ENCODE assay signal across 8 cellular contexts in genomic region chr7:2354173-2355078, GRCh38. TPM values are rescaled to one million over a fixed set of nuclear protein-coding genes. Genes with fewer than 3 reads are reported as not detected.
A peak's percentile ranks its signal among the peaks of the same experiment; 100 is the strongest.
DNase-seq lines count a peak whose midpoint lies in the region; ATAC-seq and TF ChIP-seq lines count a peak whose summit lies in the region.

Gene EIF3B (plus strand): TSS chr7:2354827. CDS start chr7:2354922, 95 bp downstream.

- H3K27me3 Mint-ChIP-seq in activated T-helper 1 cell treated with anti-CD3 and anti-CD28 coated beads, Interleukin-12 subunit alpha, Interleukin-12 subunit beta, Interleukin-2, Interleukin-4 antibody, amounts not matched to agents 30 ng/mL and 10 ng/mL and 1 ng/mL, durations not matched to agents 14 hours and 24 hours and 36 hours (ENCODE audit: insufficient read depth) = no peaks in the 10 kb centered on the region
- H3K27me3 Mint-ChIP-seq in naive B cell = no peaks in the 10 kb centered on the region

- ATAC-seq in naive B cell (ENCODE audit: low read depth in 2 of 2) = peak; percentile 86 to 91
- ATAC-seq in stimulated activated effector memory CD8-positive, alpha-beta T cell treated with anti-CD3 and anti-CD28 coated beads, Interleukin-12 subunit alpha, Interleukin-12 subunit beta, amount 100 ng/mL, for 72 hours = peak; percentile 94

- no peaks in the 10 kb centered on the region for H3K4me1 ChIP-seq in fibroblast of lung (ENCODE audit: control insufficient read depth, extremely low read depth, insufficient read depth, low read length)

- peaks cover 49% of the 10 kb centered on the region for H3K79me2 ChIP-seq in fibroblast of lung (ENCODE audit: control insufficient read depth, insufficient read depth, low read length)

- peak within 1 kb of the TSS; percentile 49 to 92 (median 89) for H3K4me3 ChIP-seq in fibroblast of lung (replicated peaks in 1 of 4; ENCODE audit: control extremely low read depth in 1 of 4, insufficient read depth in 1 of 4, low read depth in 3 of 4, low read length in 4 of 4)

- H3K9me3 ChIP-seq in fibroblast of lung (ENCODE audit: control insufficient read depth, insufficient read depth, low read depth, low read length) = no peaks in the 10 kb centered on the region

- H3K9ac ChIP-seq in fibroblast of lung (ENCODE audit: insufficient read depth, low read length) = peak within 1 kb of the TSS; percentile 91

- peak; percentile 91 for DNase-seq in EH (ENCODE audit: low read depth)
- peak; percentile 93 for DNase-seq in GOT3 (lab: John Stamatoyannopoulos, UW)
- DNase-seq in LHCN-M2 (ENCODE audit: low read depth) = peak; percentile 96
- peak; percentile 95 for DNase-seq in RPMI7951 (ENCODE audit: low read depth)
- peak; percentile 85 for DNase-seq in activated T-helper 1 cell treated with anti-CD3 and anti-CD28 coated beads, Interleukin-12 subunit alpha, Interleukin-12 subunit beta, Interleukin-2, Interleukin-4 antibody, amounts not matched to agents 30 ng/mL and 10 ng/mL and 1 ng/mL, durations not matched to agents 14 hours and 24 hours and 36 hours (ENCODE audit: low spot score)
- DNase-seq in fibroblast of lung (ENCODE audit: low read depth in 2 of 2) = peak; percentile 93 to 98
- peak; percentile 92 for DNase-seq in naive B cell
- DNase-seq in stimulated activated effector memory CD8-positive, alpha-beta T cell treated with anti-CD3 and anti-CD28 coated beads, Interleukin-12 subunit alpha, Interleukin-12 subunit beta, amount 100 ng/mL, for 72 hours (ENCODE audit: low spot score in 2 of 2) = peak; percentile 82 to 94

- peak within 1 kb of the TSS; percentile 100 for H3K27ac Mint-ChIP-seq in activated T-helper 1 cell treated with anti-CD3 and anti-CD28 coated beads, Interleukin-12 subunit alpha, Interleukin-12 subunit beta, Interleukin-2, Interleukin-4 antibody, amounts not matched to agents 30 ng/mL and 10 ng/mL and 1 ng/mL, durations not matched to agents 14 hours and 24 hours and 36 hours
- peak within 1 kb of the TSS; percentile 99 to 100 (median 100) for H3K27ac Mint-ChIP-seq in naive B cell
- H3K27ac Mint-ChIP-seq in stimulated activated effector memory CD8-positive, alpha-beta T cell treated with anti-CD3 and anti-CD28 coated beads, Interleukin-12 subunit alpha, Interleukin-12 subunit beta, amount 100 ng/mL, for 72 hours = peak within 1 kb of the TSS; percentile 100

- no peak for TF ChIP-seq CTCF in fibroblast of lung (conservative IDR thresholded peaks at IDR 0.05 in 1 of 2, IDR thresholded peaks at IDR 0.05 in 1 of 2; ENCODE audit: low read depth in 1 of 2, low read length in 2 of 2)

- H3K36me3 Mint-ChIP-seq in activated T-helper 1 cell treated with anti-CD3 and anti-CD28 coated beads, Interleukin-12 subunit alpha, Interleukin-12 subunit beta, Interleukin-2, Interleukin-4 antibody, amounts not matched to agents 30 ng/mL and 10 ng/mL and 1 ng/mL, durations not matched to agents 14 hours and 24 hours and 36 hours (ENCODE audit: low read depth) = peaks cover 18% of the 10 kb centered on the region
- no peaks in the 10 kb centered on the region for H3K36me3 Mint-ChIP-seq in naive B cell
- H3K36me3 Mint-ChIP-seq in stimulated activated effector memory CD8-positive, alpha-beta T cell treated with anti-CD3 and anti-CD28 coated beads, Interleukin-12 subunit alpha, Interleukin-12 subunit beta, amount 100 ng/mL, for 72 hours = peaks cover 60% of the 10 kb centered on the region

- H3K36me3 ChIP-seq in fibroblast of lung (ENCODE audit: control insufficient read depth, insufficient read depth, low read length) = peaks cover 7% of the 10 kb centered on the region

- H3K4me3 Mint-ChIP-seq in activated T-helper 1 cell treated with anti-CD3 and anti-CD28 coated beads, Interleukin-12 subunit alpha, Interleukin-12 subunit beta, Interleukin-2, Interleukin-4 antibody, amounts not matched to agents 30 ng/mL and 10 ng/mL and 1 ng/mL, durations not matched to agents 14 hours and 24 hours and 36 hours = peak within 1 kb of the TSS; percentile 92
- H3K4me3 Mint-ChIP-seq in naive B cell = peak within 1 kb of the TSS; percentile 92 to 97 (median 94)
- H3K4me3 Mint-ChIP-seq in stimulated activated effector memory CD8-positive, alpha-beta T cell treated with anti-CD3 and anti-CD28 coated beads, Interleukin-12 subunit alpha, Interleukin-12 subunit beta, amount 100 ng/mL, for 72 hours = peak within 1 kb of the TSS; percentile 88

- H4K20me1 ChIP-seq in fibroblast of lung (ENCODE audit: control insufficient read depth, extremely low read depth, insufficient read depth, low read length) = no peaks in the 10 kb centered on the region

- peak within 1 kb of the TSS; percentile 97 for H3K4me2 ChIP-seq in fibroblast of lung (ENCODE audit: extremely low read depth, insufficient read depth, low read length)

- peak within 1 kb of the TSS; percentile 89 for H2AFZ ChIP-seq in fibroblast of lung (ENCODE audit: low read length)

- intact Hi-C loops in activated T-helper 1 cell treated with anti-CD3 and anti-CD28 coated beads, Interleukin-12 subunit alpha, Interleukin-12 subunit beta, Interleukin-2, Interleukin-4 antibody, amounts not matched to agents 30 ng/mL and 10 ng/mL and 1 ng/mL, durations not matched to agents 14 hours and 24 hours and 36 hours (cut with micrococcal nuclease) = loop anchor here (1.0 to 10.0 kb wide), 8 partner anchors 40 to 895 kb away; partner anchors contain the start of genes BRAT1, MAD1L1, MICALL2 and PSMG3

- H3K27ac ChIP-seq in fibroblast of lung (ENCODE audit: insufficient read depth, low read length) = peak within 1 kb of the TSS; percentile 99

- peaks cover 21% of the 10 kb centered on the region for H3K4me1 Mint-ChIP-seq in activated T-helper 1 cell treated with anti-CD3 and anti-CD28 coated beads, Interleukin-12 subunit alpha, Interleukin-12 subunit beta, Interleukin-2, Interleukin-4 antibody, amounts not matched to agents 30 ng/mL and 10 ng/mL and 1 ng/mL, durations not matched to agents 14 hours and 24 hours and 36 hours (ENCODE audit: low read depth)
- H3K4me1 Mint-ChIP-seq in naive B cell = peaks cover 15 to 45% (median 30%) of the 10 kb centered on the region in 3 donors
- peaks cover 20% of the 10 kb centered on the region for H3K4me1 Mint-ChIP-seq in stimulated activated effector memory CD8-positive, alpha-beta T cell treated with anti-CD3 and anti-CD28 coated beads, Interleukin-12 subunit alpha, Interleukin-12 subunit beta, amount 100 ng/mL, for 72 hours

- H3K27me3 ChIP-seq in fibroblast of lung (ENCODE audit: control insufficient read depth, insufficient read depth, low read length) = no peaks in the 10 kb centered on the region

- H3K9me3 Mint-ChIP-seq in activated T-helper 1 cell treated with anti-CD3 and anti-CD28 coated beads, Interleukin-12 subunit alpha, Interleukin-12 subunit beta, Interleukin-2, Interleukin-4 antibody, amounts not matched to agents 30 ng/mL and 10 ng/mL and 1 ng/mL, durations not matched to agents 14 hours and 24 hours and 36 hours = no peaks in the 10 kb centered on the region
- no peaks in the 10 kb centered on the region for H3K9me3 Mint-ChIP-seq in naive B cell
- H3K9me3 Mint-ChIP-seq in stimulated activated effector memory CD8-positive, alpha-beta T cell treated with anti-CD3 and anti-CD28 coated beads, Interleukin-12 subunit alpha, Interleukin-12 subunit beta, amount 100 ng/mL, for 72 hours = no peaks in the 10 kb centered on the region

RNA-seq across cellular contexts. Expression of gene EIF3B, which starts in this region (rescaled TPM):
- total RNA-seq in LHCN-M2 (2014; rRNA removed) = 281 and 293 TPM in 2 replicates
- polyA plus RNA-seq in LHCN-M2 (2012) = 195 TPM
- total RNA-seq in RPMI7951 (2014; rRNA removed; shearing (Covaris generic)) = 182 and 205 TPM in 2 replicates
- total RNA-seq in activated T-helper 1 cell treated with anti-CD3 and anti-CD28 coated beads, Interleukin-12 subunit alpha, Interleukin-12 subunit beta, Interleukin-2, Interleukin-4 antibody, amounts not matched to agents 30 ng/mL and 10 ng/mL and 1 ng/mL, durations not matched to agents 14 hours and 24 hours and 36 hours = 269 and 270 TPM in 2 replicates
- 133 and 139 TPM in 2 replicates for total RNA-seq in fibroblast of lung
- polyA plus RNA-seq in fibroblast of lung = 92.8 and 125 TPM in 2 replicates
- polyA plus RNA-seq in fibroblast of lung (2012) = 146 and 193 TPM in 2 replicates
- 108 and 127 TPM in 2 replicates for polyA minus RNA-seq in fibroblast of lung (ENCODE audit: low replicate concordance)
- polyA plus RNA-seq in naive B cell (ENCODE audit: low read depth in 6 of 6) = 100 to 1,000 TPM in 3 of 6 donors, 10 to 100 TPM in 3; 69.6 to 123 (median 94.4) TPM

Comparison
In these comparisons a context has a peak if more than half of its experiments do, and no peak if none do; other contexts are left out.
1. Peak in every context shown above with its lines: DNase-seq, ATAC-seq, H3K4me3 ChIP-seq and H3K27ac ChIP-seq.